In the genomic region with DNA sequence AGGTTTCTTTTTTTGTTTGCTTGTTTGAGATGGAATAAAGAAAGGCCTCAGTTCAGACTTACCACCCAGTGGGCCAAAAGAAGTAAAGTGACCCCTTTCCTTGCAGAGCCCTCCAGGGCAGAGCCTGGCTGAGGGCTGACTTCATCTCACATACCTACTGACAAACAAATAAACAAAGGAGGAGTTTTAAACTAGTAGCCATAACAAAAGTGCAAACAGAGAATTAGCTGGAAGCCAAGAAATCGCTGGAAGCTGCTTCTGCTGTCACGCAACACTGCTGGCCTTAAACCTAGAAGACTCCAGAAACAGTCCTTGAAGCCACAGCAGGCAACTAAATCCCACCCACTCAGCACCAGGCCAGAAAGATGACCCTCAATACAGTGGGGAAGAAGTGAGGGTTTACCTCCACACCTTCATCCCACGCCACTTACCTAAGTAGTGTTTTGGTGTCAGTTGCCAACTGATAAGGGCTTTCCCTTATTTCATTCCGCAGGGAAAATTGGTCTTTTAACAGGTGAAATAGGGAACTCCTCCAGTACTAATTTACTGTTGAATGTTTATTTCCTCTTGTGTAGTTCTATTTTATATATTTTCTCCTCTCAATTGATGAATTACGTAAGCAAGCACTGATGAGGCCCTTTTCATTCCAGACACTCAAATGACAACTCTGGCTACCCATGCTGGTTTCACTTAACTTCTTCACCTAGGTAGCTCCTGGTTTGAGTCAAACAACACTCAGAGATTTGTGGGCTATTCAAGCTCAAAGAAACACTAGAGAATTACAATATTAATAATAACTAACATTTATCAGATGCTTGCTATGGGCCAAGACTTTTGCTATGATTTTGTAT, we compare ENCODE assay signal across 19 cellular contexts. TPM values are rescaled to one million over a fixed set of nuclear protein-coding genes. Genes with fewer than 3 reads are reported as not detected.
DNase-seq lines count a peak whose midpoint lies in the region; ATAC-seq and TF ChIP-seq lines count a peak whose summit lies in the region.
"Had no signal": no experiment of that assay in that cellular context is flagged by ENCODE, and none has a peak within 500 bp of the region (broad histone marks: within the 10 kb centered on the region; RNA-seq: fewer than 3 reads in every experiment).

No MANE protein-coding gene starts in this region.

- H2BK15ac ChIP-seq in mesendoderm (replicated peaks; ENCODE audit: low read depth): no peak overlapping the region

- H2AK5ac ChIP-seq in mesendoderm (ENCODE audit: low read length): no peak overlapping the region

- H3K79me1 ChIP-seq in mesendoderm (ENCODE audit: low read length): no peaks in the 10 kb centered on the region

- H2BK120ac ChIP-seq in mesendoderm (ENCODE audit: low read depth, low read length): no peak overlapping the region

- intact Hi-C loops in Panc1 (cut with micrococcal nuclease; ENCODE audit: unreplicated experiment): no loop called here

- no CpG with 5 or more reads among the region's 5 CpGs for WGBS in mesendoderm (ENCODE audit: extremely low coverage, insufficient coverage, low lambda C conversion rate)

- H3K9me3 ChIP-seq in Panc1 (ENCODE audit: control insufficient read depth, insufficient read depth, low read depth, low read length): no peaks in the 10 kb centered on the region
- no peaks in the 10 kb centered on the region for H3K9me3 ChIP-seq in CD8-positive, alpha-beta memory T cell (ENCODE audit: low read length)
- H3K9me3 ChIP-seq: Peyer's patch had no signal

- in situ Hi-C loops in Panc1 (cut with HindIII; ENCODE audit: low pct_unique_long_range_greater_than_20kb, low sequenced_read_pairs): no loop called here

- H3K27ac ChIP-seq in Panc1 (ENCODE audit: low read length): peak overlapping the region; percentile 98
- H3K27ac ChIP-seq in mesendoderm (ENCODE audit: low read depth, low read length): no peak overlapping the region
- no peak overlapping the region for H3K27ac ChIP-seq in CD8-positive, alpha-beta memory T cell (ENCODE audit: low read depth, low read length)
- H3K27ac ChIP-seq: Peyer's patch had no signal

- H3K27ac Mint-ChIP-seq in CD8-positive, alpha-beta memory T cell: no peak overlapping the region
- H3K27ac Mint-ChIP-seq: activated naive CD8-positive, alpha-beta T cell treated with anti-CD3 and anti-CD28 coated beads, Interleukin-2, amount 10 ng/mL, durations not matched to agents 7 days and 5 days; effector memory CD8-positive, alpha-beta T cell; natural killer cell had no signal

- POLR2A ChIA-PET in Panc1 (lab: Charles Lee): no interaction called here
- POLR2A ChIA-PET in CD8-positive, alpha-beta memory T cell (lab: Charles Lee): no interaction called here

- no peak overlapping the region for H3K56ac ChIP-seq in mesendoderm (ENCODE audit: low read length)

- ATAC-seq in GM18511 (IDR thresholded peaks at IDR 0.05; ENCODE audit: unreplicated experiment): peak; percentile 51
- ATAC-seq in HG02884 (IDR thresholded peaks at IDR 0.05; ENCODE audit: unreplicated experiment): peak; percentile 70
- peak; percentile 93 for ATAC-seq in Panc1
- ATAC-seq in GM21529 (IDR thresholded peaks at IDR 0.05; ENCODE audit: unreplicated experiment): no peak
- ATAC-seq: activated T-cell treated with anti-CD3 and anti-CD28 coated beads, Interleukin-2, amount 50 U/mL, for 4 hours; effector memory CD8-positive, alpha-beta T cell; natural killer cell had no signal

- H3K4me1 Mint-ChIP-seq in CD8-positive, alpha-beta memory T cell: no peaks in the 10 kb centered on the region
- H3K4me1 Mint-ChIP-seq: natural killer cell had no signal

- H3K79me2 ChIP-seq in mesendoderm (ENCODE audit: control insufficient read depth, insufficient read depth, low read length): no peaks in the 10 kb centered on the region

- CTCF ChIA-PET in Panc1 (lab: Charles Lee): interaction anchor here (0.6 to 0.9 kb wide), 3 partner anchors 46 to 128 kb away, joined by 3 to 6 read pairs (median 3); a partner anchor contains a TSS
- CTCF ChIA-PET in CD8-positive, alpha-beta memory T cell (lab: Charles Lee): no interaction called here

- peaks cover 9 to 10% of the 10 kb centered on the region in 2 donors for H3K27me3 Mint-ChIP-seq in CD8-positive, alpha-beta memory T cell
- H3K27me3 Mint-ChIP-seq: activated naive CD8-positive, alpha-beta T cell treated with anti-CD3 and anti-CD28 coated beads, Interleukin-2, amount 10 ng/mL, durations not matched to agents 7 days and 5 days had no signal

- H3K4me3 Mint-ChIP-seq in CD8-positive, alpha-beta memory T cell: no peak overlapping the region
- H3K4me3 Mint-ChIP-seq: activated naive CD8-positive, alpha-beta T cell treated with anti-CD3 and anti-CD28 coated beads, Interleukin-2, amount 10 ng/mL, durations not matched to agents 7 days and 5 days; activated T-cell treated with anti-CD3 and anti-CD28 coated beads, Interleukin-2, amount 50 U/mL, for 4 hours; effector memory CD8-positive, alpha-beta T cell; natural killer cell had no signal

- no peak overlapping the region for H3K4me2 ChIP-seq in mesendoderm (ENCODE audit: low read length)

- no peak overlapping the region for H4K8ac ChIP-seq in mesendoderm (ENCODE audit: low read depth, low read length)

- no peak overlapping the region for H4K5ac ChIP-seq in mesendoderm (ENCODE audit: low read length)

- H3K27me3 ChIP-seq in Panc1 (ENCODE audit: control insufficient read depth, insufficient read depth, low read length) (no peaks in the 10 kb centered on the region), mesendoderm (ENCODE audit: insufficient read depth, low read length, poor library complexity) (no peaks in the 10 kb centered on the region)
- no peaks in the 10 kb centered on the region for H3K27me3 ChIP-seq in CD8-positive, alpha-beta memory T cell (ENCODE audit: insufficient read depth, low read length, poor library complexity, severe bottlenecking)
- H3K27me3 ChIP-seq: Peyer's patch had no signal

- H3K36me3 ChIP-seq in Panc1 (ENCODE audit: control insufficient read depth, insufficient read depth, low read length): no peaks in the 10 kb centered on the region
- H3K36me3 ChIP-seq in mesendoderm (ENCODE audit: control insufficient read depth, insufficient read depth, low read length): no peaks in the 10 kb centered on the region
- H3K36me3 ChIP-seq in CD8-positive, alpha-beta memory T cell (ENCODE audit: insufficient read depth, low read length): no peaks in the 10 kb centered on the region
- H3K36me3 ChIP-seq: Peyer's patch had no signal

- H3K9ac ChIP-seq in mesendoderm (ENCODE audit: low read length): no peak overlapping the region

- H3K4ac ChIP-seq in mesendoderm (ENCODE audit: low read depth, low read length): no peak overlapping the region

- H3K4me1 ChIP-seq in Panc1 (ENCODE audit: control insufficient read depth, insufficient read depth, low read length) (peaks cover 36% of the 10 kb centered on the region), mesendoderm (ENCODE audit: control insufficient read depth, low read depth, low read length) (no peaks in the 10 kb centered on the region)
- no peaks in the 10 kb centered on the region for H3K4me1 ChIP-seq in CD8-positive, alpha-beta memory T cell (ENCODE audit: insufficient read depth, low read length)

- no peak overlapping the region for H3K23ac ChIP-seq in mesendoderm (ENCODE audit: low read length)

- H3K36me3 Mint-ChIP-seq in CD8-positive, alpha-beta memory T cell: no peaks in the 10 kb centered on the region
- H3K36me3 Mint-ChIP-seq: activated naive CD8-positive, alpha-beta T cell treated with anti-CD3 and anti-CD28 coated beads, Interleukin-2, amount 10 ng/mL, durations not matched to agents 7 days and 5 days; natural killer cell had no signal

- H3K9me3 Mint-ChIP-seq in CD8-positive, alpha-beta memory T cell: no peaks in the 10 kb centered on the region
- H3K9me3 Mint-ChIP-seq: activated naive CD8-positive, alpha-beta T cell treated with anti-CD3 and anti-CD28 coated beads, Interleukin-2, amount 10 ng/mL, durations not matched to agents 7 days and 5 days; activated T-cell treated with anti-CD3 and anti-CD28 coated beads, Interleukin-2, amount 50 U/mL, for 4 hours; effector memory CD8-positive, alpha-beta T cell; natural killer cell had no signal

- no peak for TF ChIP-seq CTCF in Panc1 (IDR thresholded peaks at IDR 0.05)

- BruUV-seq in Panc1 (replicated peaks; lab: Mats Ljungman, UMichigan): no TSS peak

- peak overlapping the region; percentile 86 for H3K18ac ChIP-seq in mesendoderm (ENCODE audit: low read length)

- no peak overlapping the region for H2BK5ac ChIP-seq in mesendoderm (ENCODE audit: low read length)

- DNase-seq in Panc1 (ENCODE audit: low read depth, low spot score) (no peak), mesendoderm (peak; percentile 56), NCI-H1092 treated with DMSO at 0.1 percent for 48 hours (lab: John Stamatoyannopoulos, UW) (no peak)
- DNase-seq in CD8-positive, alpha-beta memory T cell: no peak
- no peak for DNase-seq in effector CD4-positive, alpha-beta T cell
- DNase-seq: activated naive CD8-positive, alpha-beta T cell treated with anti-CD3 and anti-CD28 coated beads, Interleukin-2, amount 10 ng/mL, durations not matched to agents 7 days and 5 days; activated T-cell treated with anti-CD3 and anti-CD28 coated beads, Interleukin-2, amount 50 U/mL, for 4 hours; AML-193; effector memory CD8-positive, alpha-beta T cell; foreskin fibroblast; H7; MM.1S; natural killer cell; NCI-H1930; NCI-H526; Peyer's patch had no signal

- H3K4me3 ChIP-seq in Panc1 (ENCODE audit: low read depth in 2 of 2, low read length in 2 of 2) (no peak overlapping the region), mesendoderm (ENCODE audit: low read length) (no peak overlapping the region)
- H3K4me3 ChIP-seq in CD8-positive, alpha-beta memory T cell (ENCODE audit: low read length): no peak overlapping the region
- H3K4me3 ChIP-seq: Peyer's patch had no signal

RNA-seq across cellular contexts. Expression of a gene that starts 46.2 kb away (rescaled TPM):
- total RNA-seq in Panc1 (2021; ENCODE audit: unreplicated experiment): 15.1 TPM
- polyA plus RNA-seq in Panc1 (2012; ENCODE audit: insufficient read length): 18.0 TPM
- polyA plus RNA-seq in mesendoderm (2013, experiment 1 of 2): 1.9 TPM
- 2.0 TPM for polyA plus RNA-seq in mesendoderm (2013, experiment 2 of 2)
- under 1 TPM in 1 of 2 experiments, not detected in 1; 0.11 TPM for total RNA-seq in CD8-positive, alpha-beta memory T cell
- polyA plus RNA-seq in CD8-positive, alpha-beta memory T cell: not detected

Comparison
In these comparisons a context has a peak if more than half of its experiments do, and no peak if none do; other contexts are left out.
1. RNA of a gene that starts 46.2 kb away (total RNA-seq): 15.1 TPM in Panc1 (single experiment); 0.11 TPM in CD8-positive, alpha-beta memory T cell; every median in the first group is over 10 times any median in the second.